ENCODE assay signal across 14 cellular contexts in genomic region chr1:12863131-12863880, GRCh38. TPM values are rescaled to one million over a fixed set of nuclear protein-coding genes. Genes with fewer than 3 reads are reported as not detected.
"Had no signal": no experiment of that assay in that cellular context is flagged by ENCODE, and none has a peak within 500 bp of the region (broad histone marks: within the 10 kb centered on the region; RNA-seq: fewer than 3 reads in every experiment).

No MANE protein-coding gene starts in this region.

RNA-seq across cellular contexts. Expression of gene PRAMEF2, which starts 6.4 kb away (rescaled TPM):
- total RNA-seq: activated B cell treated with CpG ODN at 0.5 μM for 24 hours; activated CD4-positive, alpha-beta memory T cell treated with anti-CD3 and anti-CD28 coated beads for 36 hours; activated CD4-positive, alpha-beta memory T cell treated with anti-CD3 and anti-CD28 coated beads, Interleukin-2, amount 10 ng/mL, durations not matched to agents 7 days and 5 days; activated CD4-positive, alpha-beta T cell treated with anti-CD3 and anti-CD28 coated beads for 36 hours; activated CD4-positive, alpha-beta T cell treated with anti-CD3 and anti-CD28 coated beads, Interleukin-2, amount 10 ng/mL, durations not matched to agents 24 days and 14 days; activated CD4-positive, alpha-beta T cell treated with anti-CD3 and anti-CD28 coated beads, Interleukin-2, amount 10 ng/mL, durations not matched to agents 7 days and 5 days; activated CD8-positive, alpha-beta memory T cell treated with anti-CD3 and anti-CD28 coated beads for 36 hours; activated CD8-positive, alpha-beta memory T cell treated with anti-CD3 and anti-CD28 coated beads, Interleukin-2, amount 10 ng/mL, durations not matched to agents 7 days and 5 days; activated CD8-positive, alpha-beta T cell treated with anti-CD3 and anti-CD28 coated beads for 36 hours; activated CD8-positive, alpha-beta T cell treated with anti-CD3 and anti-CD28 coated beads, Interleukin-2, amount 10 ng/mL, durations not matched to agents 7 days and 5 days; T-helper 1 cell treated with Interleukin-12 subunit alpha and Interleukin-12 subunit beta and Interleukin-4 antibody, amounts not matched to agents 30 ng/mL and 1 ng/mL, for 36 hours; T-helper 17 cell; T-helper 2 cell treated with Interferon-gamma antibody and Interleukin-4, amounts not matched to agents 100 ng/mL and 5 ng/mL, for 36 hours; WTC11 had no signal

RNA-seq across cellular contexts. Expression of gene HNRNPCL1, which starts 14.8 kb away (rescaled TPM):
- total RNA-seq: activated B cell treated with CpG ODN at 0.5 μM for 24 hours; activated CD4-positive, alpha-beta memory T cell treated with anti-CD3 and anti-CD28 coated beads for 36 hours; activated CD4-positive, alpha-beta memory T cell treated with anti-CD3 and anti-CD28 coated beads, Interleukin-2, amount 10 ng/mL, durations not matched to agents 7 days and 5 days; activated CD4-positive, alpha-beta T cell treated with anti-CD3 and anti-CD28 coated beads for 36 hours; activated CD4-positive, alpha-beta T cell treated with anti-CD3 and anti-CD28 coated beads, Interleukin-2, amount 10 ng/mL, durations not matched to agents 24 days and 14 days; activated CD4-positive, alpha-beta T cell treated with anti-CD3 and anti-CD28 coated beads, Interleukin-2, amount 10 ng/mL, durations not matched to agents 7 days and 5 days; activated CD8-positive, alpha-beta memory T cell treated with anti-CD3 and anti-CD28 coated beads for 36 hours; activated CD8-positive, alpha-beta memory T cell treated with anti-CD3 and anti-CD28 coated beads, Interleukin-2, amount 10 ng/mL, durations not matched to agents 7 days and 5 days; activated CD8-positive, alpha-beta T cell treated with anti-CD3 and anti-CD28 coated beads for 36 hours; activated CD8-positive, alpha-beta T cell treated with anti-CD3 and anti-CD28 coated beads, Interleukin-2, amount 10 ng/mL, durations not matched to agents 7 days and 5 days; T-helper 1 cell treated with Interleukin-12 subunit alpha and Interleukin-12 subunit beta and Interleukin-4 antibody, amounts not matched to agents 30 ng/mL and 1 ng/mL, for 36 hours; T-helper 17 cell; T-helper 2 cell treated with Interferon-gamma antibody and Interleukin-4, amounts not matched to agents 100 ng/mL and 5 ng/mL, for 36 hours; WTC11 had no signal

RNA-seq across cellular contexts. Expression of gene PRAMEF4, which starts 22.7 kb away (rescaled TPM):
- total RNA-seq: activated B cell treated with CpG ODN at 0.5 μM for 24 hours; activated CD4-positive, alpha-beta memory T cell treated with anti-CD3 and anti-CD28 coated beads for 36 hours; activated CD4-positive, alpha-beta memory T cell treated with anti-CD3 and anti-CD28 coated beads, Interleukin-2, amount 10 ng/mL, durations not matched to agents 7 days and 5 days; activated CD4-positive, alpha-beta T cell treated with anti-CD3 and anti-CD28 coated beads for 36 hours; activated CD4-positive, alpha-beta T cell treated with anti-CD3 and anti-CD28 coated beads, Interleukin-2, amount 10 ng/mL, durations not matched to agents 24 days and 14 days; activated CD4-positive, alpha-beta T cell treated with anti-CD3 and anti-CD28 coated beads, Interleukin-2, amount 10 ng/mL, durations not matched to agents 7 days and 5 days; activated CD8-positive, alpha-beta memory T cell treated with anti-CD3 and anti-CD28 coated beads for 36 hours; activated CD8-positive, alpha-beta memory T cell treated with anti-CD3 and anti-CD28 coated beads, Interleukin-2, amount 10 ng/mL, durations not matched to agents 7 days and 5 days; activated CD8-positive, alpha-beta T cell treated with anti-CD3 and anti-CD28 coated beads for 36 hours; activated CD8-positive, alpha-beta T cell treated with anti-CD3 and anti-CD28 coated beads, Interleukin-2, amount 10 ng/mL, durations not matched to agents 7 days and 5 days; T-helper 1 cell treated with Interleukin-12 subunit alpha and Interleukin-12 subunit beta and Interleukin-4 antibody, amounts not matched to agents 30 ng/mL and 1 ng/mL, for 36 hours; T-helper 17 cell; T-helper 2 cell treated with Interferon-gamma antibody and Interleukin-4, amounts not matched to agents 100 ng/mL and 5 ng/mL, for 36 hours; WTC11 had no signal

RNA-seq across cellular contexts. Expression of gene PRAMEF11, which starts 32.1 kb away (rescaled TPM):
- total RNA-seq: activated B cell treated with CpG ODN at 0.5 μM for 24 hours; activated CD4-positive, alpha-beta memory T cell treated with anti-CD3 and anti-CD28 coated beads for 36 hours; activated CD4-positive, alpha-beta memory T cell treated with anti-CD3 and anti-CD28 coated beads, Interleukin-2, amount 10 ng/mL, durations not matched to agents 7 days and 5 days; activated CD4-positive, alpha-beta T cell treated with anti-CD3 and anti-CD28 coated beads for 36 hours; activated CD4-positive, alpha-beta T cell treated with anti-CD3 and anti-CD28 coated beads, Interleukin-2, amount 10 ng/mL, durations not matched to agents 24 days and 14 days; activated CD4-positive, alpha-beta T cell treated with anti-CD3 and anti-CD28 coated beads, Interleukin-2, amount 10 ng/mL, durations not matched to agents 7 days and 5 days; activated CD8-positive, alpha-beta memory T cell treated with anti-CD3 and anti-CD28 coated beads for 36 hours; activated CD8-positive, alpha-beta memory T cell treated with anti-CD3 and anti-CD28 coated beads, Interleukin-2, amount 10 ng/mL, durations not matched to agents 7 days and 5 days; activated CD8-positive, alpha-beta T cell treated with anti-CD3 and anti-CD28 coated beads for 36 hours; activated CD8-positive, alpha-beta T cell treated with anti-CD3 and anti-CD28 coated beads, Interleukin-2, amount 10 ng/mL, durations not matched to agents 7 days and 5 days; T-helper 1 cell treated with Interleukin-12 subunit alpha and Interleukin-12 subunit beta and Interleukin-4 antibody, amounts not matched to agents 30 ng/mL and 1 ng/mL, for 36 hours; T-helper 17 cell; T-helper 2 cell treated with Interferon-gamma antibody and Interleukin-4, amounts not matched to agents 100 ng/mL and 5 ng/mL, for 36 hours; WTC11 had no signal

RNA-seq across cellular contexts. Expression of gene PRAMEF10, which starts 34.8 kb away (rescaled TPM):
- total RNA-seq: activated B cell treated with CpG ODN at 0.5 μM for 24 hours; activated CD4-positive, alpha-beta memory T cell treated with anti-CD3 and anti-CD28 coated beads for 36 hours; activated CD4-positive, alpha-beta memory T cell treated with anti-CD3 and anti-CD28 coated beads, Interleukin-2, amount 10 ng/mL, durations not matched to agents 7 days and 5 days; activated CD4-positive, alpha-beta T cell treated with anti-CD3 and anti-CD28 coated beads for 36 hours; activated CD4-positive, alpha-beta T cell treated with anti-CD3 and anti-CD28 coated beads, Interleukin-2, amount 10 ng/mL, durations not matched to agents 24 days and 14 days; activated CD4-positive, alpha-beta T cell treated with anti-CD3 and anti-CD28 coated beads, Interleukin-2, amount 10 ng/mL, durations not matched to agents 7 days and 5 days; activated CD8-positive, alpha-beta memory T cell treated with anti-CD3 and anti-CD28 coated beads for 36 hours; activated CD8-positive, alpha-beta memory T cell treated with anti-CD3 and anti-CD28 coated beads, Interleukin-2, amount 10 ng/mL, durations not matched to agents 7 days and 5 days; activated CD8-positive, alpha-beta T cell treated with anti-CD3 and anti-CD28 coated beads for 36 hours; activated CD8-positive, alpha-beta T cell treated with anti-CD3 and anti-CD28 coated beads, Interleukin-2, amount 10 ng/mL, durations not matched to agents 7 days and 5 days; T-helper 1 cell treated with Interleukin-12 subunit alpha and Interleukin-12 subunit beta and Interleukin-4 antibody, amounts not matched to agents 30 ng/mL and 1 ng/mL, for 36 hours; T-helper 17 cell; T-helper 2 cell treated with Interferon-gamma antibody and Interleukin-4, amounts not matched to agents 100 ng/mL and 5 ng/mL, for 36 hours; WTC11 had no signal
